In genomic region chr3:184314700-184315505, GRCh38 we compare ENCODE assay signal across 8 cellular contexts. TPM values are rescaled to one million over a fixed set of nuclear protein-coding genes. Genes with fewer than 3 reads are reported as not detected.
DNase-seq lines count a peak whose midpoint lies in the region; ATAC-seq and TF ChIP-seq lines count a peak whose summit lies in the region.

No MANE protein-coding gene starts in this region.

- H3K4me1 Mint-ChIP-seq in activated B cell treated with CpG ODN at 0.5 μM for 24 hours, result peaks cover 28% of the 10 kb centered on the region

- H3K4me3 ChIP-seq in GM12865 (ENCODE audit: low read depth, low read length) (peak overlapping the region; percentile 92), LNCaP clone FGC (ENCODE audit: low read depth, low read length) (peak overlapping the region; percentile 98)

- CTCF ChIA-PET in activated B cell treated with CpG ODN at 0.5 μM for 24 hours (lab: Charles Lee), result no interaction called here

- intact Hi-C loops in activated B cell treated with CpG ODN at 0.5 μM for 24 hours (cut with micrococcal nuclease), result loop anchor here (1.0 to 2.0 kb wide), 8 partner anchors 16 to 678 kb away; partner anchors contain the start of genes AP2M1, EEF1AKMT4, EIF2B5 and PSMD2

- H3K27me3 Mint-ChIP-seq in activated B cell treated with CpG ODN at 0.5 μM for 24 hours, result no peaks in the 10 kb centered on the region

- peak; percentile 47 for ATAC-seq in activated B cell treated with CpG ODN at 0.5 μM for 24 hours (ENCODE audit: low read depth)

- TF ChIP-seq CTCF in GM12865 (IDR thresholded peaks at IDR 0.05; ENCODE audit: insufficient read depth, low read depth, low read length, missing control alignments), result no peak
- TF ChIP-seq CTCF in LNCaP clone FGC (IDR thresholded peaks at IDR 0.05; ENCODE audit: control insufficient read depth, extremely low read depth, insufficient read depth), result no peak
- TF ChIP-seq CTCF in activated B cell treated with CpG ODN at 0.5 μM for 24 hours (IDR thresholded peaks at IDR 0.05), result no peak

- H3K36me3 Mint-ChIP-seq in activated B cell treated with CpG ODN at 0.5 μM for 24 hours (ENCODE audit: low read depth), result peaks cover 31% of the 10 kb centered on the region

- peak; percentile 79 for DNase-seq in GM12865 (ENCODE audit: low read depth)
- peak; percentile 37 for DNase-seq in GOT3 (lab: John Stamatoyannopoulos, UW)
- DNase-seq in LNCaP clone FGC (ENCODE audit: low read depth), result no peak
- peak; percentile 63 for DNase-seq in activated B cell treated with CpG ODN at 0.5 μM for 24 hours
- DNase-seq in central memory CD4-positive, alpha-beta T cell, result peak; percentile 72
- DNase-seq in kidney tubule cell (ENCODE audit: low spot score), result peak; percentile 74
- DNase-seq in stimulated activated CD4-positive, alpha-beta T cell treated with anti-CD3 and anti-CD28 coated beads, Interleukin-2, amount 100 ng/mL, for 4 hours (ENCODE audit: low read depth), result peak; percentile 41
- DNase-seq in DMS153 treated with DMSO at 0.1 percent for 48 hours (lab: John Stamatoyannopoulos, UW; ENCODE audit: unreplicated experiment), result no peak

- peak overlapping the region; percentile 88 for H3K27ac Mint-ChIP-seq in activated B cell treated with CpG ODN at 0.5 μM for 24 hours

- POLR2A ChIA-PET in activated B cell treated with CpG ODN at 0.5 μM for 24 hours (lab: Charles Lee), result interaction anchor here (0.6 to 1.1 kb wide), 7 partner anchors 9 to 943 kb away, joined by 3 read pairs; no protein-coding TSS in a partner anchor

- H3K9me3 Mint-ChIP-seq in activated B cell treated with CpG ODN at 0.5 μM for 24 hours, result no peaks in the 10 kb centered on the region

- H3K4me3 Mint-ChIP-seq in activated B cell treated with CpG ODN at 0.5 μM for 24 hours, result peak overlapping the region; percentile 86

RNA-seq across cellular contexts. Expression of gene EIF4G1, which starts 0.5 kb away (rescaled TPM):
- 292 and 319 TPM in 2 replicates for total RNA-seq in activated B cell treated with CpG ODN at 0.5 μM for 24 hours

RNA-seq across cellular contexts. Expression of gene PSMD2, which starts 15.9 kb away (rescaled TPM):
- 206 and 210 TPM in 2 replicates for total RNA-seq in activated B cell treated with CpG ODN at 0.5 μM for 24 hours

RNA-seq across cellular contexts. Expression of gene FAM131A, which starts 22.5 kb away (rescaled TPM):
- 4.5 and 5.3 TPM in 2 replicates for total RNA-seq in activated B cell treated with CpG ODN at 0.5 μM for 24 hours

RNA-seq across cellular contexts. Expression of gene ECE2, which starts 39.1 kb away (rescaled TPM):
- total RNA-seq in activated B cell treated with CpG ODN at 0.5 μM for 24 hours, result not detected in 2 replicates

RNA-seq across cellular contexts. Expression of gene CLCN2, which starts 46.5 kb away (rescaled TPM):
- 3.4 and 3.5 TPM in 2 replicates for total RNA-seq in activated B cell treated with CpG ODN at 0.5 μM for 24 hours

Comparison
In these comparisons a context has a peak if more than half of its experiments do, and no peak if none do; other contexts are left out.
1. DNase-seq: peak in GM12865 (single experiment), GOT3 (single experiment), activated B cell treated with CpG ODN at 0.5 μM for 24 hours (single experiment), central memory CD4-positive, alpha-beta T cell (single experiment), kidney tubule cell (single experiment) and stimulated activated CD4-positive, alpha-beta T cell treated with anti-CD3 and anti-CD28 coated beads, Interleukin-2, amount 100 ng/mL, for 4 hours (single experiment); none in LNCaP clone FGC (single experiment) and DMS153 treated with DMSO at 0.1 percent for 48 hours (single experiment).